ENCODE assay signal across 1 cellular context in genomic region chr4:157075811-157076577, GRCh38.
TF ChIP-seq lines count a peak whose summit lies in the region.

Gene GLRB, plus strand, starts transcription at chr4:157076150. Its CDS starts 1,875 bp downstream, at chr4:157078025.

TF ChIP-seq in GM23338, 12 proteins besides CTCF, POLR2A, EP300 and RAD21 (continued from another document):
- TF ChIP-seq ZNF462 (CRISPR knock-in tag; IDR thresholded peaks at IDR 0.05) (no peak), EZH2 (IDR thresholded peaks at IDR 0.05; ENCODE audit: low read depth, unreplicated experiment) (peak; percentile 5)
